Comparison of ENCODE assay signal across 11 cellular contexts in the genomic region with DNA sequence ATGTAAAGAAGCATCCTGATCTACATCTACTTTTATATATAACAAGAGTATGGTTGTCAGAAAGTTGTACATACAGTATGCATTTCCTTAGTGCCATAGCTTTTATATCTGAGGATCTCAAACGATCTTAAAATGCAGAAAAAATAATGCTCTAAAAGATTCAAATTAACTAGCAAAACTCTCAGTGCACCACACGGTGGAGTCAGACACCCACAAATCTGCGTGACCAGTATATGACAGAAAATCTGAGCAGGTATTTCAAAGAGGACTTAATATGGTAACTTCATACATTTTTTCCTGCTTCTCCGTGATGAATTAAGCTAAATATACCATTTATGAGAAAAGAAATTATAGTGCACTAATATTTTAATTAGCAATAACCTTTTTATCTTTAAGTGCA.
DNase-seq lines count a peak whose midpoint lies in the region; ATAC-seq and TF ChIP-seq lines count a peak whose summit lies in the region.
"Had no signal": no experiment of that assay in that cellular context is flagged by ENCODE, and none has a peak within 500 bp of the region (broad histone marks: within the 10 kb centered on the region; RNA-seq: fewer than 3 reads in every experiment).

No MANE protein-coding gene starts in this region.

- TF ChIP-seq RAD21 in IMR-90 (IDR thresholded peaks at IDR 0.05; ENCODE audit: low read length): peak; percentile 23; the same call in 1 of the 2 replicates

- no peaks in the 10 kb centered on the region for H3K36me3 ChIP-seq in IMR-90 (ENCODE audit: control insufficient read depth, insufficient read depth, low read length)
- H3K36me3 ChIP-seq: thoracic aorta had no signal

- no peaks in the 10 kb centered on the region for H3K9me1 ChIP-seq in IMR-90 (ENCODE audit: insufficient read depth, low read length)

- TF ChIP-seq CTCF in IMR-90 (conservative IDR thresholded peaks at IDR 0.05; ENCODE audit: low read depth, low read length): 0 out of 2 replicates have a peak, but pooled peaks have one; percentile 13
- TF ChIP-seq CTCF in CD14-positive monocyte (IDR thresholded peaks at IDR 0.05): no peak

- no peaks in the 10 kb centered on the region for H3K79me1 ChIP-seq in IMR-90 (ENCODE audit: low read depth in 1 of 2, low read length in 2 of 2)

- H2BK15ac ChIP-seq in IMR-90 (ENCODE audit: low read depth, low read length): no peak overlapping the region

- WGBS in IMR-90 (ENCODE audit: extremely low coverage in 2 of 2, insufficient read length in 1 of 2), 2 experiments: no CpG with 5 or more reads among the region's 4 CpGs

- POLR2A ChIA-PET in IMR-90 (lab: Charles Lee; ENCODE audit: unreplicated experiment): no interaction called here

- no peaks in the 10 kb centered on the region for H3K4me1 ChIP-seq in IMR-90 (ENCODE audit: control insufficient read depth, insufficient read depth, low read length)

- no peak overlapping the region for H3K4me3 Mint-ChIP-seq in activated T-helper 1 cell treated with anti-CD3 and anti-CD28 coated beads, Interleukin-12 subunit alpha, Interleukin-12 subunit beta, Interleukin-2, Interleukin-4 antibody, amounts not matched to agents 30 ng/mL and 10 ng/mL and 1 ng/mL, durations not matched to agents 14 hours and 24 hours and 36 hours
- H3K4me3 Mint-ChIP-seq in CD14-positive monocyte: no peak overlapping the region
- H3K4me3 Mint-ChIP-seq: CD8-positive, alpha-beta memory T cell had no signal

- no peaks in the 10 kb centered on the region for H3K36me3 Mint-ChIP-seq in activated T-helper 1 cell treated with anti-CD3 and anti-CD28 coated beads, Interleukin-12 subunit alpha, Interleukin-12 subunit beta, Interleukin-2, Interleukin-4 antibody, amounts not matched to agents 30 ng/mL and 10 ng/mL and 1 ng/mL, durations not matched to agents 14 hours and 24 hours and 36 hours (ENCODE audit: low read depth)
- no peaks in the 10 kb centered on the region for H3K36me3 Mint-ChIP-seq in CD14-positive monocyte
- H3K36me3 Mint-ChIP-seq: CD8-positive, alpha-beta memory T cell had no signal

- no peaks in the 10 kb centered on the region for H3K27me3 Mint-ChIP-seq in activated T-helper 1 cell treated with anti-CD3 and anti-CD28 coated beads, Interleukin-12 subunit alpha, Interleukin-12 subunit beta, Interleukin-2, Interleukin-4 antibody, amounts not matched to agents 30 ng/mL and 10 ng/mL and 1 ng/mL, durations not matched to agents 14 hours and 24 hours and 36 hours (ENCODE audit: insufficient read depth)
- no peaks in the 10 kb centered on the region for H3K27me3 Mint-ChIP-seq in CD14-positive monocyte (ENCODE audit: low read depth in 3 of 3)
- H3K27me3 Mint-ChIP-seq: CD8-positive, alpha-beta memory T cell had no signal

- dilution Hi-C loops in IMR-90 (cut with HindIII; ENCODE audit: low sequenced_read_pairs, unreplicated experiment): no loop called here

- no peaks in the 10 kb centered on the region for H4K20me1 ChIP-seq in IMR-90 (ENCODE audit: insufficient read depth, low read length)

- H3K27ac Mint-ChIP-seq in activated T-helper 1 cell treated with anti-CD3 and anti-CD28 coated beads, Interleukin-12 subunit alpha, Interleukin-12 subunit beta, Interleukin-2, Interleukin-4 antibody, amounts not matched to agents 30 ng/mL and 10 ng/mL and 1 ng/mL, durations not matched to agents 14 hours and 24 hours and 36 hours: no peak overlapping the region
- no peak overlapping the region for H3K27ac Mint-ChIP-seq in CD14-positive monocyte
- H3K27ac Mint-ChIP-seq: CD8-positive, alpha-beta memory T cell had no signal

- no peak overlapping the region for H2BK20ac ChIP-seq in IMR-90 (ENCODE audit: low read depth, low read length)

- no peak overlapping the region for H3K56ac ChIP-seq in IMR-90 (ENCODE audit: extremely low read depth, insufficient read depth, low read length)

- H3K23ac ChIP-seq in IMR-90 (ENCODE audit: low read depth, low read length): no peak overlapping the region

- no peak overlapping the region for H3K4ac ChIP-seq in IMR-90 (ENCODE audit: low read depth, low read length)

- H3K14ac ChIP-seq in IMR-90 (replicated peaks; ENCODE audit: low read depth, low read length): no peak overlapping the region

- H2AK9ac ChIP-seq in IMR-90 (replicated peaks; ENCODE audit: low read depth, low read length, poor library complexity): no peak overlapping the region

- H3K4me3 ChIP-seq in IMR-90 (ENCODE audit: insufficient read depth, low read depth, low read length): no peak overlapping the region
- H3K4me3 ChIP-seq: thoracic aorta had no signal

- no peaks in the 10 kb centered on the region for H3K9me3 ChIP-seq in IMR-90 (ENCODE audit: control insufficient read depth, insufficient read depth, low read length)
- H3K9me3 ChIP-seq: thoracic aorta had no signal

- DNase-seq in stimulated activated CD4-positive, alpha-beta T cell treated with anti-CD3 and anti-CD28 coated beads, Interleukin-15, amount 100 ng/mL, for 24 hours: peak; percentile 2
- no peak for DNase-seq in stimulated activated CD4-positive, alpha-beta T cell treated with anti-CD3 and anti-CD28 coated beads, Interleukin-12 subunit alpha, Interleukin-12 subunit beta, amount 100 ng/mL, for 4 hours
- DNase-seq in IMR-90 (no peak), superior temporal gyrus (ENCODE audit: extremely low spot score) (peak; percentile 13), CD14-positive monocyte (ENCODE audit: low spot score) (no peak)
- peak; percentile 0 for DNase-seq in activated T-helper 1 cell treated with anti-CD3 and anti-CD28 coated beads, Interleukin-12 subunit alpha, Interleukin-12 subunit beta, Interleukin-2, Interleukin-4 antibody, amounts not matched to agents 30 ng/mL and 10 ng/mL and 1 ng/mL, durations not matched to agents 14 hours and 24 hours and 36 hours (ENCODE audit: low spot score)
- no peak for DNase-seq in activated effector memory CD4-positive, alpha-beta T cell treated with Interleukin-2 at 50 U/mL for 16 hours
- DNase-seq: effector CD8-positive, alpha-beta T cell had no signal

- TF ChIP-seq POLR2A in IMR-90 (IDR thresholded peaks at IDR 0.05; ENCODE audit: low read depth, low read length): no peak

- no peak overlapping the region for H4K5ac ChIP-seq in IMR-90 (ENCODE audit: low read depth, low read length)

- no peak overlapping the region for H3K4me2 ChIP-seq in IMR-90 (ENCODE audit: low read depth, low read length)

- in situ Hi-C loops in IMR-90 (cut with MboI; ENCODE audit: low sequenced_read_pairs): no loop called here

- H2AFZ ChIP-seq in IMR-90 (replicated peaks; ENCODE audit: low read length, poor library complexity): no peak overlapping the region

- no peaks in the 10 kb centered on the region for H3K9me3 Mint-ChIP-seq in activated T-helper 1 cell treated with anti-CD3 and anti-CD28 coated beads, Interleukin-12 subunit alpha, Interleukin-12 subunit beta, Interleukin-2, Interleukin-4 antibody, amounts not matched to agents 30 ng/mL and 10 ng/mL and 1 ng/mL, durations not matched to agents 14 hours and 24 hours and 36 hours
- no peaks in the 10 kb centered on the region for H3K9me3 Mint-ChIP-seq in CD14-positive monocyte

- H3K9ac ChIP-seq in IMR-90 (ENCODE audit: low read depth, low read length): no peak overlapping the region

- H4K8ac ChIP-seq in IMR-90 (ENCODE audit: low read depth in 2 of 2, low read length in 2 of 2): no peak overlapping the region

- H3K4me1 Mint-ChIP-seq in activated T-helper 1 cell treated with anti-CD3 and anti-CD28 coated beads, Interleukin-12 subunit alpha, Interleukin-12 subunit beta, Interleukin-2, Interleukin-4 antibody, amounts not matched to agents 30 ng/mL and 10 ng/mL and 1 ng/mL, durations not matched to agents 14 hours and 24 hours and 36 hours (ENCODE audit: low read depth): no peaks in the 10 kb centered on the region
- no peaks in the 10 kb centered on the region for H3K4me1 Mint-ChIP-seq in CD14-positive monocyte
- H3K4me1 Mint-ChIP-seq: CD8-positive, alpha-beta memory T cell had no signal

- ATAC-seq in IMR-90 (ENCODE audit: low read depth): no peak; the same call in 1 of the 2 replicates
- ATAC-seq in HG03521 (IDR thresholded peaks at IDR 0.05; ENCODE audit: unreplicated experiment): no peak

- no peaks in the 10 kb centered on the region for H3K27me3 ChIP-seq in IMR-90 (ENCODE audit: control insufficient read depth, insufficient read depth, low read length)

- no peak overlapping the region for H3K27ac ChIP-seq in IMR-90 (ENCODE audit: insufficient read depth, low read length)
- H3K27ac ChIP-seq: thoracic aorta had no signal

- BruUV-seq in IMR-90 (replicated peaks; lab: Mats Ljungman, UMichigan): no TSS peak

- H4K91ac ChIP-seq in IMR-90 (ENCODE audit: insufficient read depth, low read depth, low read length): no peak overlapping the region

- intact Hi-C loops in IMR-90 (cut with micrococcal nuclease) (no loop called here), CD14-positive monocyte (cut with micrococcal nuclease) (no loop called here)
- intact Hi-C loops in activated T-helper 1 cell treated with anti-CD3 and anti-CD28 coated beads, Interleukin-12 subunit alpha, Interleukin-12 subunit beta, Interleukin-2, Interleukin-4 antibody, amounts not matched to agents 30 ng/mL and 10 ng/mL and 1 ng/mL, durations not matched to agents 14 hours and 24 hours and 36 hours (cut with micrococcal nuclease): no loop called here

- H3K18ac ChIP-seq in IMR-90 (ENCODE audit: low read depth, low read length): no peak overlapping the region

- H2BK120ac ChIP-seq in IMR-90 (ENCODE audit: low read depth, low read length): no peak overlapping the region

- no peak overlapping the region for H2BK5ac ChIP-seq in IMR-90 (ENCODE audit: low read depth, low read length, poor library complexity, severe bottlenecking)

- CTCF ChIA-PET in IMR-90 (lab: Yijun Ruan, JAX): no interaction called here

- H2AK5ac ChIP-seq in IMR-90 (ENCODE audit: low read depth, low read length): no peak overlapping the region

TF ChIP-seq in IMR-90, 13 proteins besides CTCF, POLR2A, EP300 and RAD21 (continues in another document):
- TF ChIP-seq, protein P1, sequence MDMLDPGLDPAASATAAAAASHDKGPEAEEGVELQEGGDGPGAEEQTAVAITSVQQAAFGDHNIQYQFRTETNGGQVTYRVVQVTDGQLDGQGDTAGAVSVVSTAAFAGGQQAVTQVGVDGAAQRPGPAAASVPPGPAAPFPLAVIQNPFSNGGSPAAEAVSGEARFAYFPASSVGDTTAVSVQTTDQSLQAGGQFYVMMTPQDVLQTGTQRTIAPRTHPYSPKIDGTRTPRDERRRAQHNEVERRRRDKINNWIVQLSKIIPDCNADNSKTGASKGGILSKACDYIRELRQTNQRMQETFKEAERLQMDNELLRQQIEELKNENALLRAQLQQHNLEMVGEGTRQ (IDR thresholded peaks at IDR 0.05; ENCODE audit: low read depth, low read length): no peak
- TF ChIP-seq SMC3 (IDR thresholded peaks at IDR 0.05; ENCODE audit: low read depth, low read length): no peak
- TF ChIP-seq FOS (IDR thresholded peaks at IDR 0.05; ENCODE audit: low read depth, low read length): no peak
- TF ChIP-seq MAFK (IDR thresholded peaks at IDR 0.05; ENCODE audit: low read depth, low read length): no peak
- no peak for TF ChIP-seq MAZ (IDR thresholded peaks at IDR 0.05; ENCODE audit: borderline replicate concordance, low read depth, low read length)
- TF ChIP-seq RCOR1 (IDR thresholded peaks at IDR 0.05; ENCODE audit: insufficient replicate concordance, low read length): no peak

Comparison
In these comparisons a context has a peak if more than half of its experiments do, and no peak if none do; other contexts are left out.
1. DNase-seq: peak in stimulated activated CD4-positive, alpha-beta T cell treated with anti-CD3 and anti-CD28 coated beads, Interleukin-15, amount 100 ng/mL, for 24 hours (single experiment), activated T-helper 1 cell treated with anti-CD3 and anti-CD28 coated beads, Interleukin-12 subunit alpha, Interleukin-12 subunit beta, Interleukin-2, Interleukin-4 antibody, amounts not matched to agents 30 ng/mL and 10 ng/mL and 1 ng/mL, durations not matched to agents 14 hours and 24 hours and 36 hours (single experiment) and superior temporal gyrus (single experiment); none in stimulated activated CD4-positive, alpha-beta T cell treated with anti-CD3 and anti-CD28 coated beads, Interleukin-12 subunit alpha, Interleukin-12 subunit beta, amount 100 ng/mL, for 4 hours (single experiment), IMR-90 (single experiment), activated effector memory CD4-positive, alpha-beta T cell treated with Interleukin-2 at 50 U/mL for 16 hours (single experiment) and CD14-positive monocyte (single experiment).